ENCODE assay signal across 25 cellular contexts in genomic region chr2:150856596-150857281, GRCh38.
DNase-seq lines count a peak whose midpoint lies in the region; ATAC-seq and TF ChIP-seq lines count a peak whose summit lies in the region.
"Had no signal": no experiment of that assay in that cellular context is flagged by ENCODE, and none has a peak within 500 bp of the region (broad histone marks: within the 10 kb centered on the region; RNA-seq: fewer than 3 reads in every experiment).

No MANE protein-coding gene starts in this region.

- H3K4me2 ChIP-seq in mammary epithelial cell (ENCODE audit: insufficient read depth, low read depth, low read length), result peak overlapping the region; percentile 18

- no TSS peak for BruUV-seq in mammary epithelial cell (replicated peaks; lab: Mats Ljungman, UMichigan)

- ATAC-seq in foreskin keratinocyte (peak; percentile 69), GM19351 (IDR thresholded peaks at IDR 0.05; ENCODE audit: unreplicated experiment) (no peak)
- ATAC-seq in stimulated activated memory B cell treated with anti-CD40 and anti-IgM and Interleukin-4, amounts not matched to agents 10 μg/mL and 1 μg/mL and 100 μg/mL, for 72 hours, result no peak

- TF ChIP-seq POLR2A in breast epithelium (IDR thresholded peaks at IDR 0.05), result no peak

- H3K4me3 Mint-ChIP-seq in stimulated activated memory B cell treated with anti-CD40 and anti-IgM and Interleukin-4, amounts not matched to agents 10 μg/mL and 1 μg/mL and 100 μg/mL, for 72 hours, result no peak overlapping the region

- H3K9me3 Mint-ChIP-seq in stimulated activated memory B cell treated with anti-CD40 and anti-IgM and Interleukin-4, amounts not matched to agents 10 μg/mL and 1 μg/mL and 100 μg/mL, for 72 hours, result no peaks in the 10 kb centered on the region

- no peak for TF ChIP-seq CTCF in mammary epithelial cell (conservative IDR thresholded peaks at IDR 0.05 in 1 of 2, IDR thresholded peaks at IDR 0.05 in 1 of 2; ENCODE audit: extremely low read depth in 1 of 2, insufficient read depth in 1 of 2, low read depth in 1 of 2, low read length in 2 of 2)
- TF ChIP-seq CTCF in breast epithelium (IDR thresholded peaks at IDR 0.05), result no peak
- TF ChIP-seq CTCF in VCaP (conservative IDR thresholded peaks at IDR 0.05), result no peak
- no peak for TF ChIP-seq CTCF in foreskin keratinocyte (conservative IDR thresholded peaks at IDR 0.05)

- no peak overlapping the region for H3K4me3 ChIP-seq in mammary epithelial cell (replicated peaks in 1 of 3; ENCODE audit: insufficient read depth in 1 of 3, low read depth in 2 of 3, low read length in 3 of 3)
- H3K4me3 ChIP-seq in breast epithelium, result no peak overlapping the region
- H3K4me3 ChIP-seq: HAP-1 had no signal

- H3K27ac Mint-ChIP-seq in stimulated activated memory B cell treated with anti-CD40 and anti-IgM and Interleukin-4, amounts not matched to agents 10 μg/mL and 1 μg/mL and 100 μg/mL, for 72 hours, result no peak overlapping the region

- H3K27me3 Mint-ChIP-seq in stimulated activated memory B cell treated with anti-CD40 and anti-IgM and Interleukin-4, amounts not matched to agents 10 μg/mL and 1 μg/mL and 100 μg/mL, for 72 hours, result no peaks in the 10 kb centered on the region

- no peaks in the 10 kb centered on the region for H3K4me1 Mint-ChIP-seq in stimulated activated memory B cell treated with anti-CD40 and anti-IgM and Interleukin-4, amounts not matched to agents 10 μg/mL and 1 μg/mL and 100 μg/mL, for 72 hours

- H3K9me3 ChIP-seq in mammary epithelial cell (replicated peaks; ENCODE audit: insufficient read depth, low read length) (no peaks in the 10 kb centered on the region), breast epithelium (no peaks in the 10 kb centered on the region)
- H3K9me3 ChIP-seq: BE2C, HAP-1 had no signal

- in situ Hi-C loops in mammary epithelial cell (cut with MboI; ENCODE audit: low sequenced_read_pairs in 2 of 2), result no loop called here

- H3K4me1 ChIP-seq in mammary epithelial cell (ENCODE audit: insufficient read depth, low read length) (peaks cover 4% of the 10 kb centered on the region), breast epithelium (no peaks in the 10 kb centered on the region), foreskin keratinocyte (no peaks in the 10 kb centered on the region)
- H3K4me1 ChIP-seq: BE2C had no signal

- DNase-seq in mammary epithelial cell, result peak; percentile 33
- no peak for DNase-seq in breast epithelium (ENCODE audit: low spot score in 2 of 2)
- DNase-seq in foreskin keratinocyte, result peak; percentile 12 to 55
- DNase-seq in DMS153 treated with DMSO at 0.1 percent for 48 hours (lab: John Stamatoyannopoulos, UW; ENCODE audit: unreplicated experiment), result no peak
- DNase-seq in C1 segment of cervical spinal cord (lab: John Stamatoyannopoulos, UW), result no peak
- DNase-seq: 8988T, ACHN, BE2C, Calu3, DND-41, GOT3, Kasumi-1, NCI-H1092 treated with DMSO at 0.1 percent for 48 hours, NCI-H1436, NCI-H187, NCI-H2081 treated with DMSO at 0.1 percent for 48 hours, NCI-H2171 treated with DMSO at 0.1 percent for 48 hours, NCI-H345, NCI-H524, NCI-H774, SHP77 had no signal

- no peaks in the 10 kb centered on the region for H3K36me3 Mint-ChIP-seq in stimulated activated memory B cell treated with anti-CD40 and anti-IgM and Interleukin-4, amounts not matched to agents 10 μg/mL and 1 μg/mL and 100 μg/mL, for 72 hours

- dilution Hi-C loops in mammary epithelial cell (cut with HindIII; ENCODE audit: low sequenced_read_pairs), result no loop called here

- H3K9ac ChIP-seq in mammary epithelial cell (ENCODE audit: insufficient read depth, low read length), result no peak overlapping the region

- WGBS in mammary epithelial cell (ENCODE audit: low coverage, missing lambda C conversion rate), result 31% methylated on average over 1 of the region's 1 CpG

- no peaks in the 10 kb centered on the region for H3K27me3 ChIP-seq in mammary epithelial cell (ENCODE audit: insufficient read depth, low read length)
- H3K27me3 ChIP-seq in breast epithelium, result no peaks in the 10 kb centered on the region
- no peaks in the 10 kb centered on the region for H3K27me3 ChIP-seq in foreskin keratinocyte
- H3K27me3 ChIP-seq: BE2C had no signal

- H3K27ac ChIP-seq in mammary epithelial cell (ENCODE audit: insufficient read depth, low read depth, low read length), result no peak overlapping the region
- H3K27ac ChIP-seq in breast epithelium, result no peak overlapping the region
- H3K27ac ChIP-seq in VCaP, result peak overlapping the region; percentile 52
- no peak overlapping the region for H3K27ac ChIP-seq in foreskin keratinocyte

- CTCF ChIA-PET in mammary epithelial cell (lab: Charles Lee; ENCODE audit: low non-redundant PET), result no interaction called here

- H3K36me3 ChIP-seq in mammary epithelial cell (ENCODE audit: insufficient read depth, low read length), result no peaks in the 10 kb centered on the region
- no peaks in the 10 kb centered on the region for H3K36me3 ChIP-seq in breast epithelium
- H3K36me3 ChIP-seq: BE2C, HAP-1 had no signal

- no peaks in the 10 kb centered on the region for H3K79me2 ChIP-seq in mammary epithelial cell (ENCODE audit: insufficient read depth, low read length)

- H2AFZ ChIP-seq in mammary epithelial cell (ENCODE audit: low read depth, low read length), result no peak overlapping the region

- H4K20me1 ChIP-seq in mammary epithelial cell (ENCODE audit: insufficient read depth, low read length), result no peaks in the 10 kb centered on the region

- intact Hi-C loops in mammary epithelial cell (cut with micrococcal nuclease) (no loop called here), breast epithelium (cut with DNase I; ENCODE audit: low total_unique reads) (no loop called here)

Comparison
In these comparisons a context has a peak if more than half of its experiments do, and no peak if none do; other contexts are left out.
1. DNase-seq: peak in mammary epithelial cell (single experiment) and foreskin keratinocyte (2 of 2); none in breast epithelium (0 of 2), DMS153 treated with DMSO at 0.1 percent for 48 hours (single experiment) and C1 segment of cervical spinal cord (0 of 14).